ENCODE assay signal across 8 cellular contexts in genomic region chr21:44872568-44873355, GRCh38. TPM values are rescaled to one million over a fixed set of nuclear protein-coding genes. Genes with fewer than 3 reads are reported as not detected.
DNase-seq lines count a peak whose midpoint lies in the region; ATAC-seq and TF ChIP-seq lines count a peak whose summit lies in the region.

No MANE protein-coding gene starts in this region.

- peak overlapping the region; percentile 88 for H3K9ac ChIP-seq in HUES64 (ENCODE audit: low read depth, low read length)

- ATAC-seq in psoas muscle (peak in 3 of 4 donors; percentile 1 to 13 (median 13)), GM19463 (IDR thresholded peaks at IDR 0.05; ENCODE audit: unreplicated experiment) (no peak), HG02884 (IDR thresholded peaks at IDR 0.05; ENCODE audit: unreplicated experiment) (no peak)

- H3K9me3 ChIP-seq in HUES64 (ENCODE audit: insufficient read depth, low read depth, low read length) (no peaks in the 10 kb centered on the region), right atrium auricular region (no peaks in the 10 kb centered on the region), psoas muscle (no peaks in the 10 kb centered on the region)

- H3K27ac ChIP-seq in HUES64 (ENCODE audit: low read depth, low read length) (peak overlapping the region; percentile 74), adipose tissue (ENCODE audit: low read depth, low read length) (peak overlapping the region; percentile 78), right atrium auricular region (peak overlapping the region; percentile 89 to 97), psoas muscle (peak overlapping the region; percentile 97)

- peak overlapping the region; percentile 87 for H3K4me3 ChIP-seq in HUES64 (ENCODE audit: low read length)
- peak overlapping the region; percentile 89 to 93 for H3K4me3 ChIP-seq in right atrium auricular region
- peak overlapping the region; percentile 90 for H3K4me3 ChIP-seq in psoas muscle

- H3K27me3 ChIP-seq in HUES64 (ENCODE audit: insufficient read depth, low read length): peaks cover 27% of the 10 kb centered on the region
- H3K27me3 ChIP-seq in right atrium auricular region: no peaks in the 10 kb centered on the region
- no peaks in the 10 kb centered on the region for H3K27me3 ChIP-seq in psoas muscle (ENCODE audit: insufficient read depth in 3 of 3, low read length in 2 of 3)

- H3K36me3 ChIP-seq in HUES64 (ENCODE audit: insufficient read depth, low read length): no peaks in the 10 kb centered on the region
- no peaks in the 10 kb centered on the region for H3K36me3 ChIP-seq in right atrium auricular region
- no peaks in the 10 kb centered on the region for H3K36me3 ChIP-seq in psoas muscle (ENCODE audit: insufficient read depth in 1 of 2, low read depth in 1 of 2)

- under 1% methylated on average over 66 of the region's 66 CpGs for WGBS in HUES64
- WGBS in adipose tissue, 3 donors: 0 to 2% (median 0%) methylated on average over 51 to 66 of the region's 66 CpGs
- 0 to 1% (median 0%) methylated on average over 48 to 66 of the region's 66 CpGs for WGBS in psoas muscle, 3 donors

- peak; percentile 64 for DNase-seq in ELR (ENCODE audit: low read depth)
- no peak for DNase-seq in right atrium auricular region (ENCODE audit: low spot score)
- peak; percentile 52 to 73 for DNase-seq in psoas muscle
- no peak for DNase-seq in epidermal melanocyte (ENCODE audit: insufficient read length, low spot score)

- TF ChIP-seq CTCF in right atrium auricular region (IDR thresholded peaks at IDR 0.05) (no peak), psoas muscle (IDR thresholded peaks at IDR 0.05) (no peak)

- intact Hi-C loops in psoas muscle (cut with DNase I): loop anchor here (1.0 to 10.0 kb wide), 4 partner anchors 54 to 262 kb away; partner anchors contain the start of genes SUMO3 (in 2 of the 2) and UBE2G2 (in 1 of the 2)

- H3K4me1 ChIP-seq in HUES64 (ENCODE audit: insufficient read depth, low read length) (peaks cover 34% of the 10 kb centered on the region), right atrium auricular region (peaks cover 0 to 67% of the 10 kb centered on the region in 2 donors), psoas muscle (peaks cover 57% of the 10 kb centered on the region)

RNA-seq across cellular contexts. Expression of gene PTTG1IP, which starts 0.7 kb away (rescaled TPM):
- polyA plus RNA-seq in HUES64 (2013, experiment 1 of 2): 126 TPM
- polyA plus RNA-seq in HUES64 (2013, experiment 2 of 2): 128 TPM
- polyA plus RNA-seq in adipose tissue (100 to 1,000 TPM in 1 of 3 donors, 10 to 100 TPM in 2; 61.3 to 111 (median 69.3) TPM), psoas muscle (100 to 1,000 TPM in 1 of 3 donors, 10 to 100 TPM in 2; 57.1 to 108 (median 69.3) TPM)
- total RNA-seq in right atrium auricular region (100 to 1,000 TPM; 284 to 303 TPM), psoas muscle (10 to 100 TPM; 49.6 to 72.1 (median 66.5) TPM)

RNA-seq across cellular contexts. Expression of gene ITGB2, which starts 47.9 kb away (rescaled TPM):
- 0.85 TPM for polyA plus RNA-seq in HUES64 (2013, experiment 1 of 2)
- 0.76 TPM for polyA plus RNA-seq in HUES64 (2013, experiment 2 of 2)
- polyA plus RNA-seq in adipose tissue (10 to 100 TPM in 2 of 3 donors, 1 to 10 TPM in 1; 9.5 to 81.7 (median 32.5) TPM), psoas muscle (1 to 10 TPM; 2.5 to 4.6 (median 2.7) TPM)
- total RNA-seq in right atrium auricular region (10 to 100 TPM; 16.7 to 63.6 TPM), psoas muscle (10 to 100 TPM in 3 of 4 donors, 1 to 10 TPM in 1; 8.3 to 11.7 (median 11.0) TPM)

RNA-seq across cellular contexts. Expression of gene SUMO3, which starts 54.9 kb away (rescaled TPM):
- 109 TPM for polyA plus RNA-seq in HUES64 (2013, experiment 1 of 2)
- 117 TPM for polyA plus RNA-seq in HUES64 (2013, experiment 2 of 2)
- polyA plus RNA-seq in adipose tissue (100 to 1,000 TPM in 1 of 3 donors, 10 to 100 TPM in 2; 25.2 to 101 (median 64.5) TPM), psoas muscle (10 to 100 TPM; 38.6 to 86.6 (median 58.7) TPM)
- total RNA-seq in right atrium auricular region (10 to 100 TPM; 59.7 to 74.1 TPM), psoas muscle (10 to 100 TPM; 50.2 to 78.7 (median 65.6) TPM)

Comparison
In these comparisons a context has a peak if more than half of its experiments do, and no peak if none do; other contexts are left out.
1. DNase-seq: peak in ELR (single experiment) and psoas muscle (2 of 2); none in right atrium auricular region (single experiment) and epidermal melanocyte (single experiment).
2. ATAC-seq: peak in psoas muscle (3 of 4); none in GM19463 (single experiment) and HG02884 (single experiment).
3. Peak in every context shown above with its lines, with median percentiles within 50 percentile points of each other: H3K27ac ChIP-seq and H3K4me3 ChIP-seq.